Comparison of ENCODE assay signal across 8 cellular contexts in genomic region chr6:151240861-151241642, GRCh38. TPM values are rescaled to one million over a fixed set of nuclear protein-coding genes. Genes with fewer than 3 reads are reported as not detected.
DNase-seq lines count a peak whose midpoint lies in the region; ATAC-seq and TF ChIP-seq lines count a peak whose summit lies in the region.

No MANE protein-coding gene starts in this region.

- DNase-seq in AG20443 (ENCODE audit: low spot score) (peak; percentile 75), HT1080 (ENCODE audit: low read depth) (peak; percentile 26), esophagus muscularis mucosa (ENCODE audit: extremely low spot score) (no peak), ureter (ENCODE audit: low spot score) (peak; percentile 58)

- H3K4me3 ChIP-seq in esophagus muscularis mucosa (peak overlapping the region; percentile 80 to 95 (median 88)), mucosa of rectum (ENCODE audit: low read length in 2 of 2) (peak overlapping the region; percentile 56 to 73)

- WGBS in esophagus muscularis mucosa = under 1% methylated on average over 40 of the region's 63 CpGs

- TF ChIP-seq CTCF in VCaP (conservative IDR thresholded peaks at IDR 0.05) (no peak), esophagus muscularis mucosa (IDR thresholded peaks at IDR 0.05) (no peak)

- H3K36me3 ChIP-seq in esophagus muscularis mucosa (no peaks in the 10 kb centered on the region), mucosa of rectum (ENCODE audit: control insufficient read depth in 2 of 2, insufficient read depth in 2 of 2, low read length in 2 of 2) (no peaks in the 10 kb centered on the region)

- no peaks in the 10 kb centered on the region for H3K9me3 ChIP-seq in esophagus muscularis mucosa
- H3K9me3 ChIP-seq in mucosa of rectum (ENCODE audit: control insufficient read depth in 2 of 2, low read length in 2 of 2) = no peaks in the 10 kb centered on the region

- H3K9ac ChIP-seq in mucosa of rectum (ENCODE audit: low read depth in 1 of 2, low read length in 2 of 2) = peak overlapping the region; percentile 52

- TF ChIP-seq EP300 in esophagus muscularis mucosa (IDR thresholded peaks at IDR 0.05) = no peak

- no peak for TF ChIP-seq POLR2A in esophagus muscularis mucosa (IDR thresholded peaks at IDR 0.05; ENCODE audit: low read depth)

- intact Hi-C loops in esophagus muscularis mucosa (cut with DNase I) = loop anchor here (2.0 to 10.0 kb wide), 2 partner anchors 82 to 226 kb away; no protein-coding TSS in a partner anchor

- no peaks in the 10 kb centered on the region for H3K27me3 ChIP-seq in esophagus muscularis mucosa
- peaks cover 5 to 32% of the 10 kb centered on the region in 2 donors for H3K27me3 ChIP-seq in mucosa of rectum (ENCODE audit: control insufficient read depth in 2 of 2, insufficient read depth in 2 of 2, low read length in 2 of 2)

- H3K27ac ChIP-seq in VCaP (peak overlapping the region; percentile 65), esophagus muscularis mucosa (replicated peaks in 1 of 4) (peak overlapping the region; percentile 95 to 98 (median 97)), mucosa of rectum (ENCODE audit: low read depth in 2 of 2, low read length in 2 of 2) (peak overlapping the region; percentile 61 to 69)

- H3K4me1 ChIP-seq in esophagus muscularis mucosa (peaks cover 0 to 41% (median 36%) of the 10 kb centered on the region in 4 donors), mucosa of rectum (ENCODE audit: control insufficient read depth in 2 of 2, insufficient read depth in 2 of 2, low read length in 2 of 2) (no peaks in the 10 kb centered on the region)

- ATAC-seq in HG02588 (IDR thresholded peaks at IDR 0.05; ENCODE audit: unreplicated experiment) = no peak
- no peak for ATAC-seq in GM18517 (IDR thresholded peaks at IDR 0.05; ENCODE audit: unreplicated experiment)

RNA-seq across cellular contexts. Expression of gene AKAP12, which starts 1.3 kb away (rescaled TPM):
- total RNA-seq in HT1080 (2014; rRNA removed; shearing (Covaris generic)) = 27.3 and 29.8 TPM in 2 replicates
- 14.3 and 17.3 TPM in 2 replicates for polyA plus RNA-seq in HT1080 (2015; cell fraction: cytosol; rRNA removed)
- 34.5 and 37.5 TPM in 2 replicates for polyA plus RNA-seq in HT1080 (2015; cell fraction: nucleus; rRNA removed)
- total RNA-seq in esophagus muscularis mucosa = 100 to 1,000 TPM; 108 to 215 (median 187) TPM
- total RNA-seq in ureter = 52.4 TPM
